In genomic region chr15:25860885-25861866, GRCh38 we compare ENCODE assay signal across 8 cellular contexts. TPM values are rescaled to one million over a fixed set of nuclear protein-coding genes. Genes with fewer than 3 reads are reported as not detected.
DNase-seq lines count a peak whose midpoint lies in the region; ATAC-seq and TF ChIP-seq lines count a peak whose summit lies in the region.

No MANE protein-coding gene starts in this region.

- no peak for TF ChIP-seq POLR2A in tibial nerve (IDR thresholded peaks at IDR 0.05)

- ATAC-seq in lower lobe of right lung, result peak in 1 of 2 donors; percentile 19
- no peak for ATAC-seq in GM18520 (IDR thresholded peaks at IDR 0.05; ENCODE audit: unreplicated experiment)
- no peak for ATAC-seq in GM18517 (IDR thresholded peaks at IDR 0.05; ENCODE audit: unreplicated experiment)

- peak overlapping the region; percentile 94 for H3K4me3 Mint-ChIP-seq in activated naive CD4-positive, alpha-beta T cell treated with anti-CD3 and anti-CD28 coated beads for 36 hours
- peak overlapping the region; percentile 97 for H3K4me3 Mint-ChIP-seq in activated naive CD4-positive, alpha-beta T cell treated with anti-CD3 and anti-CD28 coated beads, Interleukin-2, amount 50 U/mL, for 24 hours

- H3K4me3 ChIP-seq in lower lobe of right lung (peak overlapping the region; percentile 70), tibial nerve (peak overlapping the region; percentile 57 to 70 (median 60))

- H3K36me3 ChIP-seq in lower lobe of right lung (no peaks in the 10 kb centered on the region), tibial nerve (no peaks in the 10 kb centered on the region)

- H3K9me3 ChIP-seq in lower lobe of right lung, result no peaks in the 10 kb centered on the region
- H3K9me3 ChIP-seq in tibial nerve, result no peaks in the 10 kb centered on the region

- no peak for TF ChIP-seq EP300 in tibial nerve (IDR thresholded peaks at IDR 0.05)

- H3K27me3 Mint-ChIP-seq in activated naive CD4-positive, alpha-beta T cell treated with anti-CD3 and anti-CD28 coated beads for 36 hours (ENCODE audit: low read depth), result no peaks in the 10 kb centered on the region
- no peaks in the 10 kb centered on the region for H3K27me3 Mint-ChIP-seq in activated naive CD4-positive, alpha-beta T cell treated with anti-CD3 and anti-CD28 coated beads, Interleukin-2, amount 50 U/mL, for 24 hours

- TF ChIP-seq CTCF in lower lobe of right lung (IDR thresholded peaks at IDR 0.05) (no peak), tibial nerve (IDR thresholded peaks at IDR 0.05) (no peak)

- peak; percentile 44 for DNase-seq in activated naive CD4-positive, alpha-beta T cell treated with anti-CD3 and anti-CD28 coated beads for 36 hours
- no peak for DNase-seq in activated naive CD4-positive, alpha-beta T cell treated with anti-CD3 and anti-CD28 coated beads, Interleukin-2, amount 50 U/mL, for 16 hours
- no peak for DNase-seq in lower lobe of right lung
- no peak for DNase-seq in tibial nerve (ENCODE audit: low spot score in 2 of 2)
- DNase-seq in NCI-H1436 (lab: John Stamatoyannopoulos, UW), result no peak

- intact Hi-C loops in activated naive CD4-positive, alpha-beta T cell treated with anti-CD3 and anti-CD28 coated beads for 36 hours (cut with micrococcal nuclease), result loop anchor here (1.0 to 5.0 kb wide), 3 partner anchors 29 to 124 kb away; no protein-coding TSS in a partner anchor
- intact Hi-C loops in lower lobe of right lung (cut with DNase I), result no loop called here

- H3K27ac ChIP-seq in lower lobe of right lung (peak overlapping the region; percentile 84), tibial nerve (peak overlapping the region in 3 of 4 donors; percentile 64 to 81 (median 64))

- 78 to 81% methylated on average over 20 of the region's 20 CpGs for WGBS in tibial nerve, 2 donors

- H3K4me1 Mint-ChIP-seq in activated naive CD4-positive, alpha-beta T cell treated with anti-CD3 and anti-CD28 coated beads for 36 hours (ENCODE audit: low read depth), result peaks cover 48% of the 10 kb centered on the region
- H3K4me1 Mint-ChIP-seq in activated naive CD4-positive, alpha-beta T cell treated with anti-CD3 and anti-CD28 coated beads, Interleukin-2, amount 50 U/mL, for 24 hours, result peaks cover 65% of the 10 kb centered on the region

- H3K9me3 Mint-ChIP-seq in activated naive CD4-positive, alpha-beta T cell treated with anti-CD3 and anti-CD28 coated beads for 36 hours, result peaks cover 3% of the 10 kb centered on the region
- no peaks in the 10 kb centered on the region for H3K9me3 Mint-ChIP-seq in activated naive CD4-positive, alpha-beta T cell treated with anti-CD3 and anti-CD28 coated beads, Interleukin-2, amount 50 U/mL, for 24 hours

- H3K27me3 ChIP-seq in lower lobe of right lung (ENCODE audit: low read depth) (peaks cover 10% of the 10 kb centered on the region), tibial nerve (peaks cover 0 to 4% of the 10 kb centered on the region in 2 donors)

- CTCF ChIA-PET in activated naive CD4-positive, alpha-beta T cell treated with anti-CD3 and anti-CD28 coated beads for 36 hours (lab: Charles Lee), result interaction anchor here (0.9 to 3.8 kb wide), 6 partner anchors 13 to 86 kb away, joined by 3 to 22 read pairs (median 12); no protein-coding TSS in a partner anchor

- H3K36me3 Mint-ChIP-seq in activated naive CD4-positive, alpha-beta T cell treated with anti-CD3 and anti-CD28 coated beads for 36 hours (ENCODE audit: low read depth), result peaks cover 39% of the 10 kb centered on the region
- peaks cover 23% of the 10 kb centered on the region for H3K36me3 Mint-ChIP-seq in activated naive CD4-positive, alpha-beta T cell treated with anti-CD3 and anti-CD28 coated beads, Interleukin-2, amount 50 U/mL, for 24 hours

- H3K4me1 ChIP-seq in lower lobe of right lung, result peaks cover 43% of the 10 kb centered on the region
- peaks cover 0 to 52% (median 2%) of the 10 kb centered on the region in 4 donors for H3K4me1 ChIP-seq in tibial nerve

- H3K27ac Mint-ChIP-seq in activated naive CD4-positive, alpha-beta T cell treated with anti-CD3 and anti-CD28 coated beads for 36 hours, result peak overlapping the region; percentile 97
- peak overlapping the region; percentile 96 for H3K27ac Mint-ChIP-seq in activated naive CD4-positive, alpha-beta T cell treated with anti-CD3 and anti-CD28 coated beads, Interleukin-2, amount 50 U/mL, for 24 hours

RNA-seq across cellular contexts. Expression of gene ATP10A, which starts 2.0 kb away (rescaled TPM):
- 10 to 100 TPM; 11.9 to 13.0 TPM for total RNA-seq in activated naive CD4-positive, alpha-beta T cell treated with anti-CD3 and anti-CD28 coated beads for 36 hours
- total RNA-seq in lower lobe of right lung (43.5 TPM), tibial nerve (10 to 100 TPM in 3 of 4 donors, 1 to 10 TPM in 1; 8.1 to 36.0 (median 17.9) TPM)
